Comparison of ENCODE assay signal across 1 cellular context in the genomic region with DNA sequence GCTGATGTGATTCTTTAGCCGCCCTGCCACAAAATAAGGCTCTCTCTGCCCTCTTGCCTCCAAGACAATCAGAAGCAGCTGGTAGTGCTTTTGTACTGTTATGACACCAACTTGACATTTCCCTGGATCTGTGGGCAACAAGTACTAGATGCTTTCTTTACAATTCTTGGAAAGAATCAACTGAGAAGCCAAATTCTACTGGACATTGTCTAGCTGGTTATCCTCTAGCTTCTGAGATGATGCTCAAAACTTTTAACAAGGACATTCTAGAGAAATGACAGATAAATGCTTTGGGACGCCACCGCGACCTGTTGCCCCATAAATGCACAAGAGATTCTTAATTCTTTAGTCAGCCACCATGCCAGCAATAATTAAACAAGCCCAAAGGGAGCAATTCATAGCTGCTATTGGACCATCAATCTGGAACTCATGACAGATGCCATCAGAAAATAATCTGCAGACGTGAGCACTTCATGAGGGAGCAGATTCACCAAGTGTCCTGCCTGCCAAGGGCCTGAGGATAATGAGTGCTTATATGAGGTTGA.
TF ChIP-seq lines count a peak whose summit lies in the region.

No MANE protein-coding gene starts in this region.

TF ChIP-seq in GM23338, 12 proteins besides CTCF, POLR2A, EP300 and RAD21 (continued from another document):
- TF ChIP-seq, protein P1, sequence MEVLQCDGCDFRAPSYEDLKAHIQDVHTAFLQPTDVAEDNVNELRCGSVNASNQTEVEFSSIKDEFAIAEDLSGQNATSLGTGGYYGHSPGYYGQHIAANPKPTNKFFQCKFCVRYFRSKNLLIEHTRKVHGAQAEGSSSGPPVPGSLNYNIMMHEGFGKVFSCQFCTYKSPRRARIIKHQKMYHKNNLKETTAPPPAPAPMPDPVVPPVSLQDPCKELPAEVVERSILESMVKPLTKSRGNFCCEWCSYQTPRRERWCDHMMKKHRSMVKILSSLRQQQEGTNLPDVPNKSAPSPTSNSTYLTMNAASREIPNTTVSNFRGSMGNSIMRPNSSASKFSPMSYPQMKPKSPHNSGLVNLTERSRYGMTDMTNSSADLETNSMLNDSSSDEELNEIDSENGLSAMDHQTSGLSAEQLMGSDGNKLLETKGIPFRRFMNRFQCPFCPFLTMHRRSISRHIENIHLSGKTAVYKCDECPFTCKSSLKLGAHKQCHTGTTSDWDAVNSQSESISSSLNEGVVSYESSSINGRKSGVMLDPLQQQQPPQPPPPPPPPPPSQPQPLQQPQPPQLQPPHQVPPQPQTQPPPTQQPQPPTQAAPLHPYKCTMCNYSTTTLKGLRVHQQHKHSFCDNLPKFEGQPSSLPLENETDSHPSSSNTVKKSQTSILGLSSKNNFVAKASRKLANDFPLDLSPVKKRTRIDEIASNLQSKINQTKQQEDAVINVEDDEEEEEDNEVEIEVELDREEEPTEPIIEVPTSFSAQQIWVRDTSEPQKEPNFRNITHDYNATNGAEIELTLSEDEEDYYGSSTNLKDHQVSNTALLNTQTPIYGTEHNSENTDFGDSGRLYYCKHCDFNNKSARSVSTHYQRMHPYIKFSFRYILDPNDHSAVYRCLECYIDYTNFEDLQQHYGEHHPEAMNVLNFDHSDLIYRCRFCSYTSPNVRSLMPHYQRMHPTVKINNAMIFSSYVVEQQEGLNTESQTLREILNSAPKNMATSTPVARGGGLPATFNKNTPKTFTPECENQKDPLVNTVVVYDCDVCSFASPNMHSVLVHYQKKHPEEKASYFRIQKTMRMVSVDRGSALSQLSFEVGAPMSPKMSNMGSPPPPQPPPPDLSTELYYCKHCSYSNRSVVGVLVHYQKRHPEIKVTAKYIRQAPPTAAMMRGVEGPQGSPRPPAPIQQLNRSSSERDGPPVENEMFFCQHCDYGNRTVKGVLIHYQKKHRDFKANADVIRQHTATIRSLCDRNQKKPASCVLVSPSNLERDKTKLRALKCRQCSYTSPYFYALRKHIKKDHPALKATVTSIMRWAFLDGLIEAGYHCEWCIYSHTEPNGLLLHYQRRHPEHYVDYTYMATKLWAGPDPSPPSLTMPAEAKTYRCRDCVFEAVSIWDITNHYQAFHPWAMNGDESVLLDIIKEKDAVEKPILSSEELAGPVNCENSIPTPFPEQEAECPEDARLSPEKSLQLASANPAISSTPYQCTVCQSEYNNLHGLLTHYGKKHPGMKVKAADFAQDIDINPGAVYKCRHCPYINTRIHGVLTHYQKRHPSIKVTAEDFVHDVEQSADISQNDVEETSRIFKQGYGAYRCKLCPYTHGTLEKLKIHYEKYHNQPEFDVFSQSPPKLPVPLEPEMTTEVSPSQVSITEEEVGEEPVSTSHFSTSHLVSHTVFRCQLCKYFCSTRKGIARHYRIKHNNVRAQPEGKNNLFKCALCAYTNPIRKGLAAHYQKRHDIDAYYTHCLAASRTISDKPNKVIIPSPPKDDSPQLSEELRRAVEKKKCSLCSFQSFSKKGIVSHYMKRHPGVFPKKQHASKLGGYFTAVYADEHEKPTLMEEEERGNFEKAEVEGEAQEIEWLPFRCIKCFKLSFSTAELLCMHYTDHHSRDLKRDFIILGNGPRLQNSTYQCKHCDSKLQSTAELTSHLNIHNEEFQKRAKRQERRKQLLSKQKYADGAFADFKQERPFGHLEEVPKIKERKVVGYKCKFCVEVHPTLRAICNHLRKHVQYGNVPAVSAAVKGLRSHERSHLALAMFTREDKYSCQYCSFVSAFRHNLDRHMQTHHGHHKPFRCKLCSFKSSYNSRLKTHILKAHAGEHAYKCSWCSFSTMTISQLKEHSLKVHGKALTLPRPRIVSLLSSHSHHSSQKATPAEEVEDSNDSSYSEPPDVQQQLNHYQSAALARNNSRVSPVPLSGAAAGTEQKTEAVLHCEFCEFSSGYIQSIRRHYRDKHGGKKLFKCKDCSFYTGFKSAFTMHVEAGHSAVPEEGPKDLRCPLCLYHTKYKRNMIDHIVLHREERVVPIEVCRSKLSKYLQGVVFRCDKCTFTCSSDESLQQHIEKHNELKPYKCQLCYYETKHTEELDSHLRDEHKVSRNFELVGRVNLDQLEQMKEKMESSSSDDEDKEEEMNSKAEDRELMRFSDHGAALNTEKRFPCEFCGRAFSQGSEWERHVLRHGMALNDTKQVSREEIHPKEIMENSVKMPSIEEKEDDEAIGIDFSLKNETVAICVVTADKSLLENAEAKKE (CRISPR knock-in tag; IDR thresholded peaks at IDR 0.05): no peak
- TF ChIP-seq STAT1 (IDR thresholded peaks at IDR 0.05; ENCODE audit: unreplicated experiment) (no peak), CREB1 (CRISPR knock-in tag; IDR thresholded peaks at IDR 0.05; ENCODE audit: low read depth) (no peak), EZH2 (IDR thresholded peaks at IDR 0.05; ENCODE audit: low read depth, unreplicated experiment) (no peak), NANOG (IDR thresholded peaks at IDR 0.05; ENCODE audit: borderline replicate concordance) (no peak), EZH2phosphoT487 (IDR thresholded peaks at IDR 0.05; ENCODE audit: unreplicated experiment) (no peak), ZNF114 (CRISPR knock-in tag; IDR thresholded peaks at IDR 0.05) (no peak), POLR2AphosphoS5 (IDR thresholded peaks at IDR 0.05; ENCODE audit: low read depth) (no peak), ZNF331 (CRISPR knock-in tag; IDR thresholded peaks at IDR 0.05; ENCODE audit: low read depth) (no peak)
- TF ChIP-seq, protein P2, sequence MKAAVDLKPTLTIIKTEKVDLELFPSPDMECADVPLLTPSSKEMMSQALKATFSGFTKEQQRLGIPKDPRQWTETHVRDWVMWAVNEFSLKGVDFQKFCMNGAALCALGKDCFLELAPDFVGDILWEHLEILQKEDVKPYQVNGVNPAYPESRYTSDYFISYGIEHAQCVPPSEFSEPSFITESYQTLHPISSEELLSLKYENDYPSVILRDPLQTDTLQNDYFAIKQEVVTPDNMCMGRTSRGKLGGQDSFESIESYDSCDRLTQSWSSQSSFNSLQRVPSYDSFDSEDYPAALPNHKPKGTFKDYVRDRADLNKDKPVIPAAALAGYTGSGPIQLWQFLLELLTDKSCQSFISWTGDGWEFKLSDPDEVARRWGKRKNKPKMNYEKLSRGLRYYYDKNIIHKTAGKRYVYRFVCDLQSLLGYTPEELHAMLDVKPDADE (IDR thresholded peaks at IDR 0.05): no peak
- TF ChIP-seq, protein P3, sequence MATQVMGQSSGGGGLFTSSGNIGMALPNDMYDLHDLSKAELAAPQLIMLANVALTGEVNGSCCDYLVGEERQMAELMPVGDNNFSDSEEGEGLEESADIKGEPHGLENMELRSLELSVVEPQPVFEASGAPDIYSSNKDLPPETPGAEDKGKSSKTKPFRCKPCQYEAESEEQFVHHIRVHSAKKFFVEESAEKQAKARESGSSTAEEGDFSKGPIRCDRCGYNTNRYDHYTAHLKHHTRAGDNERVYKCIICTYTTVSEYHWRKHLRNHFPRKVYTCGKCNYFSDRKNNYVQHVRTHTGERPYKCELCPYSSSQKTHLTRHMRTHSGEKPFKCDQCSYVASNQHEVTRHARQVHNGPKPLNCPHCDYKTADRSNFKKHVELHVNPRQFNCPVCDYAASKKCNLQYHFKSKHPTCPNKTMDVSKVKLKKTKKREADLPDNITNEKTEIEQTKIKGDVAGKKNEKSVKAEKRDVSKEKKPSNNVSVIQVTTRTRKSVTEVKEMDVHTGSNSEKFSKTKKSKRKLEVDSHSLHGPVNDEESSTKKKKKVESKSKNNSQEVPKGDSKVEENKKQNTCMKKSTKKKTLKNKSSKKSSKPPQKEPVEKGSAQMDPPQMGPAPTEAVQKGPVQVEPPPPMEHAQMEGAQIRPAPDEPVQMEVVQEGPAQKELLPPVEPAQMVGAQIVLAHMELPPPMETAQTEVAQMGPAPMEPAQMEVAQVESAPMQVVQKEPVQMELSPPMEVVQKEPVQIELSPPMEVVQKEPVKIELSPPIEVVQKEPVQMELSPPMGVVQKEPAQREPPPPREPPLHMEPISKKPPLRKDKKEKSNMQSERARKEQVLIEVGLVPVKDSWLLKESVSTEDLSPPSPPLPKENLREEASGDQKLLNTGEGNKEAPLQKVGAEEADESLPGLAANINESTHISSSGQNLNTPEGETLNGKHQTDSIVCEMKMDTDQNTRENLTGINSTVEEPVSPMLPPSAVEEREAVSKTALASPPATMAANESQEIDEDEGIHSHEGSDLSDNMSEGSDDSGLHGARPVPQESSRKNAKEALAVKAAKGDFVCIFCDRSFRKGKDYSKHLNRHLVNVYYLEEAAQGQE (IDR thresholded peaks at IDR 0.05; ENCODE audit: unreplicated experiment): no peak
